ENCODE assay signal across 3 cellular contexts in genomic region chr18:46795945-46796344, GRCh38. TPM values are rescaled to one million over a fixed set of nuclear protein-coding genes. Genes with fewer than 3 reads are reported as not detected.
"Had no signal": no experiment of that assay in that cellular context is flagged by ENCODE, and none has a peak within 500 bp of the region (broad histone marks: within the 10 kb centered on the region; RNA-seq: fewer than 3 reads in every experiment).

No MANE protein-coding gene starts in this region.

RNA-seq across cellular contexts. Expression of gene ST8SIA5, which starts 39.1 kb away (rescaled TPM):
- total RNA-seq: MCF 10A, PC-9, SK-MEL-5 had no signal
